Comparison of ENCODE assay signal across 17 cellular contexts in the genomic region with DNA sequence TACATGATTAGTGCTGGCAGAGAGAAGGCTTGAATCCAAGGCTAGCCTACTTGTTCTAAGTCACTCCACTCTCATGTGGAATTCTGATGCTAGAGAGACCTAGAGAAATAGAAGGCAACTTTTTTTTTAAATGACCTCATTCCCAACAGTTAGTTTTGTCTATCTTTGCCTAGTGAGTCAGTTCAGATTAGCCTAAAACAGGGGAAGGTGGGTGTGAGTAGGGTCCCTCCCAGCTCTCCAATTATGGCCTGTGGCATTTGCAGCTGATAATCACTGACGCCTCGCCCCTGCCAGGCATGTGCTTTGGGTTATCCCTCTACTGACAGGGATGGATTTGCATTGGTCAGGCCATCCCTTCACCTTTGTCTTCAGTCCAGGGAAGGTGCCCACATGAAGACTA. TPM values are rescaled to one million over a fixed set of nuclear protein-coding genes. Genes with fewer than 3 reads are reported as not detected.
DNase-seq lines count a peak whose midpoint lies in the region; ATAC-seq and TF ChIP-seq lines count a peak whose summit lies in the region.
"Had no signal": no experiment of that assay in that cellular context is flagged by ENCODE, and none has a peak within 500 bp of the region (broad histone marks: within the 10 kb centered on the region; RNA-seq: fewer than 3 reads in every experiment).

No MANE protein-coding gene starts in this region.

- no peaks in the 10 kb centered on the region for H3K36me3 ChIP-seq in thoracic aorta

- no peaks in the 10 kb centered on the region for H3K36me3 Mint-ChIP-seq in activated T-cell treated with anti-CD3 and anti-CD28 coated beads, Interleukin-2, amount 50 U/mL, for 24 hours (ENCODE audit: low read depth)
- H3K36me3 Mint-ChIP-seq in activated B cell treated with CpG ODN at 0.5 μM for 24 hours (ENCODE audit: low read depth): peaks cover 13% of the 10 kb centered on the region
- H3K36me3 Mint-ChIP-seq: activated CD4-positive, alpha-beta memory T cell treated with anti-CD3 and anti-CD28 coated beads for 36 hours had no signal

- POLR2A ChIA-PET in activated B cell treated with CpG ODN at 0.5 μM for 24 hours (lab: Charles Lee): interaction anchor here (0.7 kb wide), 1 partner anchor 12 kb away, joined by 3 read pairs; no protein-coding TSS in a partner anchor

- CTCF ChIA-PET in activated B cell treated with CpG ODN at 0.5 μM for 24 hours (lab: Charles Lee): interaction anchor here (1.0 kb wide), 1 partner anchor 59 kb away, joined by 4 read pairs; no protein-coding TSS in a partner anchor

- TF ChIP-seq CTCF in activated B cell treated with CpG ODN at 0.5 μM for 24 hours (IDR thresholded peaks at IDR 0.05): no peak
- no peak for TF ChIP-seq CTCF in thoracic aorta (IDR thresholded peaks at IDR 0.05)

- peak overlapping the region; percentile 75 to 77 for H3K27ac ChIP-seq in thoracic aorta
- H3K27ac ChIP-seq: A549 had no signal

- H3K27me3 ChIP-seq in thoracic aorta (replicated peaks; ENCODE audit: insufficient read depth): no peaks in the 10 kb centered on the region

- ATAC-seq in activated B cell treated with CpG ODN at 0.5 μM for 24 hours (ENCODE audit: low read depth): no peak
- ATAC-seq in thoracic aorta (ENCODE audit: insufficient number of reproducible peaks, low FRiP score, low read depth): peak; percentile 72
- ATAC-seq in GM18858 (IDR thresholded peaks at IDR 0.05; ENCODE audit: unreplicated experiment): no peak
- ATAC-seq in HG03521 (IDR thresholded peaks at IDR 0.05; ENCODE audit: unreplicated experiment): no peak
- ATAC-seq: A549 had no signal

- H3K27ac Mint-ChIP-seq in activated T-cell treated with anti-CD3 and anti-CD28 coated beads, Interleukin-2, amount 50 U/mL, for 24 hours: peak overlapping the region; percentile 55
- H3K27ac Mint-ChIP-seq in activated B cell treated with CpG ODN at 0.5 μM for 24 hours: peak overlapping the region; percentile 95
- H3K27ac Mint-ChIP-seq: activated CD4-positive, alpha-beta memory T cell treated with anti-CD3 and anti-CD28 coated beads for 36 hours; activated T-helper 1 cell treated with anti-CD3 and anti-CD28 coated beads, Interleukin-12 subunit alpha, Interleukin-12 subunit beta, Interleukin-2, Interleukin-4 antibody, amounts not matched to agents 30 ng/mL and 10 ng/mL and 1 ng/mL, durations not matched to agents 14 hours and 24 hours and 36 hours; CD4-positive, alpha-beta T cell; progenitor cell of endocrine pancreas; stimulated activated naive CD8-positive, alpha-beta T cell treated with anti-CD3 and anti-CD28 coated beads, Interleukin-15, Interleukin-2, amounts not matched to agents 100 ng/mL and 50 ng/mL, for 24 hours had no signal

- intact Hi-C loops in activated B cell treated with CpG ODN at 0.5 μM for 24 hours (cut with micrococcal nuclease): no loop called here

- DNase-seq in activated T-cell treated with anti-CD3 and anti-CD28 coated beads, Interleukin-2, amount 50 U/mL, for 24 hours: no peak
- no peak for DNase-seq in activated T-cell treated with anti-CD3 and anti-CD28 coated beads, Interleukin-2, amount 50 U/mL, for 48 hours
- DNase-seq in activated B cell treated with CpG ODN at 0.5 μM for 24 hours (no peak), islet precursor cell (peak; percentile 61), thoracic aorta (ENCODE audit: low spot score) (no peak)
- DNase-seq in activated CD8-positive, alpha-beta memory T cell treated with anti-CD3 and anti-CD28 coated beads for 24 hours: no peak
- DNase-seq: activated CD4-positive, alpha-beta memory T cell treated with anti-CD3 and anti-CD28 coated beads for 36 hours; CD4-positive, alpha-beta T cell; EL; NCI-H1694 treated with DMSO at 0.1 percent for 48 hours; NCI-H510A had no signal

- peaks cover 5 to 22% of the 10 kb centered on the region in 2 donors for H3K4me1 ChIP-seq in thoracic aorta (ENCODE audit: control insufficient read depth in 1 of 2, low read depth in 2 of 2)
- H3K4me1 ChIP-seq: A549 had no signal

- peaks cover 33% of the 10 kb centered on the region for H3K4me1 Mint-ChIP-seq in activated T-cell treated with anti-CD3 and anti-CD28 coated beads, Interleukin-2, amount 50 U/mL, for 24 hours (ENCODE audit: low read depth)
- H3K4me1 Mint-ChIP-seq in activated B cell treated with CpG ODN at 0.5 μM for 24 hours: peaks cover 73% of the 10 kb centered on the region

- no peaks in the 10 kb centered on the region for H3K27me3 Mint-ChIP-seq in activated T-cell treated with anti-CD3 and anti-CD28 coated beads, Interleukin-2, amount 50 U/mL, for 24 hours
- H3K27me3 Mint-ChIP-seq in activated B cell treated with CpG ODN at 0.5 μM for 24 hours: no peaks in the 10 kb centered on the region
- H3K27me3 Mint-ChIP-seq: activated CD4-positive, alpha-beta memory T cell treated with anti-CD3 and anti-CD28 coated beads for 36 hours; CD4-positive, alpha-beta T cell; progenitor cell of endocrine pancreas; stimulated activated naive CD8-positive, alpha-beta T cell treated with anti-CD3 and anti-CD28 coated beads, Interleukin-15, Interleukin-2, amounts not matched to agents 100 ng/mL and 50 ng/mL, for 24 hours had no signal

- H3K9me3 ChIP-seq in thoracic aorta: no peaks in the 10 kb centered on the region
- H3K9me3 ChIP-seq: A549 had no signal

- H3K4me3 ChIP-seq in thoracic aorta: no peak overlapping the region
- H3K4me3 ChIP-seq: A549 had no signal

- no peak overlapping the region for H3K4me3 Mint-ChIP-seq in activated T-cell treated with anti-CD3 and anti-CD28 coated beads, Interleukin-2, amount 50 U/mL, for 24 hours
- H3K4me3 Mint-ChIP-seq in activated B cell treated with CpG ODN at 0.5 μM for 24 hours: peak overlapping the region; percentile 7
- H3K4me3 Mint-ChIP-seq: activated CD4-positive, alpha-beta memory T cell treated with anti-CD3 and anti-CD28 coated beads for 36 hours; activated T-helper 1 cell treated with anti-CD3 and anti-CD28 coated beads, Interleukin-12 subunit alpha, Interleukin-12 subunit beta, Interleukin-2, Interleukin-4 antibody, amounts not matched to agents 30 ng/mL and 10 ng/mL and 1 ng/mL, durations not matched to agents 14 hours and 24 hours and 36 hours; CD4-positive, alpha-beta T cell; stimulated activated naive CD8-positive, alpha-beta T cell treated with anti-CD3 and anti-CD28 coated beads, Interleukin-15, Interleukin-2, amounts not matched to agents 100 ng/mL and 50 ng/mL, for 24 hours had no signal

- H3K9me3 Mint-ChIP-seq in activated T-cell treated with anti-CD3 and anti-CD28 coated beads, Interleukin-2, amount 50 U/mL, for 24 hours: no peaks in the 10 kb centered on the region
- no peaks in the 10 kb centered on the region for H3K9me3 Mint-ChIP-seq in activated B cell treated with CpG ODN at 0.5 μM for 24 hours
- H3K9me3 Mint-ChIP-seq: activated CD4-positive, alpha-beta memory T cell treated with anti-CD3 and anti-CD28 coated beads for 36 hours; activated T-helper 1 cell treated with anti-CD3 and anti-CD28 coated beads, Interleukin-12 subunit alpha, Interleukin-12 subunit beta, Interleukin-2, Interleukin-4 antibody, amounts not matched to agents 30 ng/mL and 10 ng/mL and 1 ng/mL, durations not matched to agents 14 hours and 24 hours and 36 hours; CD4-positive, alpha-beta T cell; stimulated activated naive CD8-positive, alpha-beta T cell treated with anti-CD3 and anti-CD28 coated beads, Interleukin-15, Interleukin-2, amounts not matched to agents 100 ng/mL and 50 ng/mL, for 24 hours had no signal

RNA-seq across cellular contexts. Expression of a gene that starts 13.6 kb away (rescaled TPM):
- 1.9 and 2.4 TPM in 2 replicates for total RNA-seq in activated B cell treated with CpG ODN at 0.5 μM for 24 hours
- total RNA-seq in thoracic aorta: under 1 TPM; 0.49 to 0.81 TPM
- total RNA-seq: progenitor cell of endocrine pancreas had no signal
